ENCODE assay signal across 22 cellular contexts in the genomic region with DNA sequence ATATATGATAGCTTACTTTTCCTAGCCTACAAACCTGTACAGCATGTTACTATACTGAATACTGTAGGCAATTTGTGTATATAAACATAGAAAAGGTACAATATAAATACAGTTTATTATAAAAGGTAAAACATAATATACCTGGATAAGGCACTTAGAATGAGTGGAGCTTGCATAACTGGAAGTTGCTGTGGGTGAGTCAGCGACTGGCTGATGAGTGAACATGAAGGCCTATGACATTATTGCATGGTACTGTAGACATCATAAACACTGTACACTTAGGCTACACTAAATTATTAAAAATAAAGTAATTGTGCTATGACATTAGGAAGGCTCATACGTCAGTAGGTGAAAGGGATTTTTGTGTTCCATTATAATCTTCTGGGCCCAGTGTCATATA.
"Had no signal": no experiment of that assay in that cellular context is flagged by ENCODE, and none has a peak within 500 bp of the region (broad histone marks: within the 10 kb centered on the region; RNA-seq: fewer than 3 reads in every experiment).

No MANE protein-coding gene starts in this region.

- ATAC-seq: activated CD8-positive, alpha-beta T cell treated with anti-CD3 and anti-CD28 coated beads, Interleukin-2, amount 10 ng/mL, durations not matched to agents 7 days and 5 days; activated naive CD4-positive, alpha-beta T cell treated with anti-CD3 and anti-CD28 coated beads, Interleukin-2, amount 50 U/mL, for 72 hours; effector memory CD8-positive, alpha-beta T cell; left lung; naive thymus-derived CD4-positive, alpha-beta T cell had no signal

- H3K4me3 ChIP-seq: ascending aorta, colonic mucosa, dorsolateral prefrontal cortex, left lung, lung, sigmoid colon, testis, vagina had no signal

- H3K36me3 ChIP-seq: ascending aorta, brain microvascular endothelial cell, colonic mucosa, left lung, sigmoid colon, vagina had no signal

- H3K4me1 ChIP-seq: ascending aorta, colonic mucosa, left lung, sigmoid colon, testis, vagina had no signal

- H3K9me3 ChIP-seq: ascending aorta, colonic mucosa, left lung, sigmoid colon, testis, vagina had no signal

- H3K27me3 ChIP-seq: ascending aorta, brain microvascular endothelial cell, colonic mucosa, dorsolateral prefrontal cortex, left lung, sigmoid colon, testis, vagina had no signal

- H3K27ac ChIP-seq: ascending aorta, brain microvascular endothelial cell, colonic mucosa, dorsolateral prefrontal cortex, left lung, sigmoid colon, testis, vagina had no signal

- DNase-seq: activated CD4-positive, alpha-beta T cell treated with anti-CD3 and anti-CD28 coated beads for 1 hour; activated CD4-positive, alpha-beta T cell treated with anti-CD3 and anti-CD28 coated beads, Interleukin-2, amount 50 U/mL, for 1 hour; activated CD8-positive, alpha-beta T cell treated with anti-CD3 and anti-CD28 coated beads, Interleukin-2, amount 10 ng/mL, durations not matched to agents 7 days and 5 days; activated gamma-delta T cell treated with Interleukin-2 at 50 U/mL for 16 hours; brain microvascular endothelial cell; colonic mucosa; dorsolateral prefrontal cortex; effector memory CD8-positive, alpha-beta T cell; foreskin melanocyte; left lung; naive thymus-derived CD4-positive, alpha-beta T cell; occipital lobe; retina; sigmoid colon; stimulated activated CD4-positive, alpha-beta T cell treated with anti-CD3 and anti-CD28 coated beads, Interleukin-2, amount 100 ng/mL, for 48 hours; stimulated activated CD8-positive, alpha-beta memory T cell treated with anti-CD3 and anti-CD28 coated beads, Interleukin-4, amount 100 ng/mL, for 48 hours; stimulated activated naive CD4-positive, alpha-beta T cell; testis had no signal
